In genomic region chr2:164779383-164780057, GRCh38 we compare ENCODE assay signal across 12 cellular contexts.
"Had no signal": no experiment of that assay in that cellular context is flagged by ENCODE, and none has a peak within 500 bp of the region (broad histone marks: within the 10 kb centered on the region; RNA-seq: fewer than 3 reads in every experiment).

No MANE protein-coding gene starts in this region.

- H3K27ac ChIP-seq: pancreas, thyroid gland had no signal

- H3K36me3 ChIP-seq: pancreas, thyroid gland had no signal

- H3K4me3 ChIP-seq: pancreas, skin epidermis, thyroid gland had no signal

- ATAC-seq: activated CD8-positive, alpha-beta T cell treated with anti-CD3 and anti-CD28 coated beads, Interleukin-2, amount 10 ng/mL, durations not matched to agents 7 days and 5 days; pancreas; T-helper 17 cell; WTC11 had no signal

- H3K27me3 ChIP-seq: pancreas, thyroid gland had no signal

- DNase-seq: activated CD4-positive, alpha-beta T cell treated with anti-CD3 and anti-CD28 coated beads for 48 hours; activated CD8-positive, alpha-beta memory T cell treated with anti-CD3 and anti-CD28 coated beads, Interleukin-2, amount 50 U/mL, for 48 hours; activated CD8-positive, alpha-beta T cell treated with anti-CD3 and anti-CD28 coated beads, Interleukin-2, amount 10 ng/mL, durations not matched to agents 7 days and 5 days; aorta; effector CD4-positive, alpha-beta T cell; hypothalamus; pancreas; stimulated activated CD4-positive, alpha-beta T cell treated with anti-CD3 and anti-CD28 coated beads, Interleukin-4, amount 100 ng/mL, for 4 hours; T-helper 17 cell; thyroid gland had no signal

- H3K9me3 ChIP-seq: pancreas, thyroid gland had no signal
